In genomic region chr10:21634599-21635365, GRCh38 we compare ENCODE assay signal across 19 cellular contexts.
DNase-seq lines count a peak whose midpoint lies in the region; ATAC-seq and TF ChIP-seq lines count a peak whose summit lies in the region.
"Had no signal": no experiment of that assay in that cellular context is flagged by ENCODE, and none has a peak within 500 bp of the region (broad histone marks: within the 10 kb centered on the region; RNA-seq: fewer than 3 reads in every experiment).

No MANE protein-coding gene starts in this region.

- no peak overlapping the region for H3K4me2 ChIP-seq in Karpas-422 (ENCODE audit: low read depth, low read length, poor library complexity, severe bottlenecking)

- no peak overlapping the region for H3K9ac ChIP-seq in Karpas-422 (ENCODE audit: low read length)

- no peaks in the 10 kb centered on the region for H3K27me3 ChIP-seq in Karpas-422 (ENCODE audit: low read length)
- no peaks in the 10 kb centered on the region for H3K27me3 ChIP-seq in adrenal gland
- H3K27me3 ChIP-seq: transverse colon had no signal

- TF ChIP-seq CTCF in choroid plexus epithelial cell (conservative IDR thresholded peaks at IDR 0.05; ENCODE audit: low read depth, low read length), result no peak
- TF ChIP-seq CTCF in mucosa of descending colon (IDR thresholded peaks at IDR 0.05), result no peak
- no peak for TF ChIP-seq CTCF in adrenal gland (IDR thresholded peaks at IDR 0.05)

- no peak overlapping the region for H3K4me3 ChIP-seq in choroid plexus epithelial cell (ENCODE audit: low read depth, low read length)
- no peak overlapping the region for H3K4me3 ChIP-seq in mucosa of descending colon
- no peak overlapping the region for H3K4me3 ChIP-seq in Karpas-422 (ENCODE audit: low read length)
- no peak overlapping the region for H3K4me3 ChIP-seq in adrenal gland
- H3K4me3 ChIP-seq: coronary artery, transverse colon had no signal

- no peaks in the 10 kb centered on the region for H3K9me2 ChIP-seq in Karpas-422 (replicated peaks; ENCODE audit: insufficient read depth, low read length)

- H3K27ac ChIP-seq in Karpas-422 (ENCODE audit: low read length) (no peak overlapping the region), adrenal gland (no peak overlapping the region)
- H3K27ac ChIP-seq: coronary artery, transverse colon had no signal

- H4K20me1 ChIP-seq in Karpas-422 (ENCODE audit: insufficient read depth, low read depth, low read length), result no peaks in the 10 kb centered on the region

- H3K4me1 ChIP-seq in mucosa of descending colon (ENCODE audit: low read depth) (no peaks in the 10 kb centered on the region), Karpas-422 (ENCODE audit: low read length) (peaks cover 25% of the 10 kb centered on the region), adrenal gland (replicated peaks in 1 of 2) (peaks cover 9 to 12% of the 10 kb centered on the region in 2 donors)

- peaks cover 90% of the 10 kb centered on the region for H3K79me2 ChIP-seq in Karpas-422 (ENCODE audit: low read length)

- TF ChIP-seq POLR2A in adrenal gland (IDR thresholded peaks at IDR 0.05), result no peak

- WGBS in adrenal gland, 4 donors, result 51 to 69% (median 61%) methylated on average over 4 of the region's 4 CpGs

- H3K36me3 ChIP-seq in mucosa of descending colon (ENCODE audit: low read depth) (no peaks in the 10 kb centered on the region), Karpas-422 (ENCODE audit: insufficient read depth, low read length) (peaks cover 4% of the 10 kb centered on the region; the same call in 1 of the 2 replicates), adrenal gland (replicated peaks in 1 of 2) (no peaks in the 10 kb centered on the region)
- H3K36me3 ChIP-seq: transverse colon had no signal

- H2AFZ ChIP-seq in Karpas-422 (ENCODE audit: low read length), result no peak overlapping the region

- DNase-seq in EH (ENCODE audit: low read depth) (peak; percentile 18), HCEC 1CT (peak; percentile 37), choroid plexus epithelial cell (ENCODE audit: low read depth) (peak; percentile 21), mucosa of descending colon (no peak), Karpas-422 (no peak), adrenal gland (no peak)
- DNase-seq: activated CD4-positive, alpha-beta T cell treated with anti-CD3 and anti-CD28 coated beads, Interleukin-2, amount 50 U/mL, for 48 hours; activated effector memory CD4-positive, alpha-beta T cell treated with anti-CD3 and anti-CD28 coated beads, Interleukin-2, amount 50 U/mL, for 16 hours; CD4-positive, alpha-beta T cell; kidney; NCI-H1105; NCI-H2081; NCI-H345; NCI-H82; stimulated activated CD8-positive, alpha-beta memory T cell treated with anti-CD3 and anti-CD28 coated beads, Interleukin-4, amount 100 ng/mL, for 48 hours; transverse colon had no signal

- intact Hi-C loops in mucosa of descending colon (cut with DNase I, micrococcal nuclease), result no loop called here
- intact Hi-C loops in adrenal gland (cut with DNase I), result no loop called here

- ATAC-seq in mucosa of descending colon (peak; percentile 72), GM19455 (IDR thresholded peaks at IDR 0.05; ENCODE audit: unreplicated experiment) (no peak)
- ATAC-seq: SK-N-SH treated with all-trans-retinoic acid at 6 μM for 48 hours had no signal

- H3K9me3 ChIP-seq in mucosa of descending colon (no peaks in the 10 kb centered on the region), Karpas-422 (ENCODE audit: low read length) (no peaks in the 10 kb centered on the region), adrenal gland (replicated peaks in 1 of 3) (no peaks in the 10 kb centered on the region)
- H3K9me3 ChIP-seq: transverse colon had no signal

Comparison
In these comparisons a context has a peak if more than half of its experiments do, and no peak if none do; other contexts are left out.
1. DNase-seq: peak in EH (single experiment), HCEC 1CT (single experiment) and choroid plexus epithelial cell (single experiment); none in mucosa of descending colon (0 of 3), Karpas-422 (single experiment) and adrenal gland (0 of 7).